ENCODE assay signal across 9 cellular contexts in the genomic region with DNA sequence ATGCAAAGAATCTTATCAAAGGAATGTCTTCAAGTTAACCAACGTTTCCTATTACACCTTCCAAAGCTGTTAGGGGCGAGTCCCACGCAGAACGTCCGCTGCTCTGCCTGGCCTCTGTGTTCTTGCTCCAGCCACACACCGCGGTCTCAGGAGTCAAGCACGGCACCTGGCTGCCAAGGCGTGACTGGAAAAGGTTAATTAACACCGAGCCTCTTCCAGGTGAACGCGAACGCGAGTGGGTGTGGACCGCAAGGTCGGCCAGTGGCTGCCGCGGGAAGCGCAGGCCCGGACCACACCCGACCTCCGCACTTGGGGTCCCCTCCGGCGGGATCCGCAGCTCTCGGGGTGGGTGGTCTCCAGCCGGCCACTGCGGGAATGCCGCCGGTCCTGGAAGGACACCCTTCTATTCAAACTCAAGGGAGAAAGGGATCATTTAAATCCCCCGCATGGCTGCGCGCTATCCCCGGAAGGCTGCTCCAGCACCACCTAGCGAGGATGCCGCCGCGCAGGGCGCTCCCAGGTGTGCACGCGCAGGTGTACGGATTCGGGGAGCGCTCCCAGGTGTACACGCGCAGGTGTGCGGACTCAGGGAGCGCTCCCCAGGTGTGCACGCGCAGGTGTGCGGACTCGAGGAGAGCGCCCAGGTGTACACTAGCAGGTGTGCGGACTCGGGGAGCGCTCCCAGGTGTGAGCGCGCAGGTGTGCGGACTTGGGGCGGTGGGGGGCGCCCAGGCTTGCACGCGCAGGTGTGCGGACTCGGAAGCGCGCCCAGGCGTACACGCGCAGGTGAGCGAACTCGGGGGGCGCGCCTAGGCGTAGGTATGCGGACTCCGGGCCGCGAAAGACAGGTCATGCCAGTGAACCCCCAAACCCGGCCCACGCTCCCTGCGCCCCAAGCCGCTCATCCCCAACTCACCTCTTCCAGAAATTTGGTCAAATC. TPM values are rescaled to one million over a fixed set of nuclear protein-coding genes. Genes with fewer than 3 reads are reported as not detected.
DNase-seq lines count a peak whose midpoint lies in the region; ATAC-seq, FAIRE-seq and TF ChIP-seq lines count a peak whose summit lies in the region.
"Had no signal": no experiment of that assay in that cellular context is flagged by ENCODE, and none has a peak within 500 bp of the region (broad histone marks: within the 10 kb centered on the region; RNA-seq: fewer than 3 reads in every experiment).

No MANE protein-coding gene starts in this region.

- H3K27me3 ChIP-seq in upper lobe of left lung, result no peaks in the 10 kb centered on the region

- no peak for TF ChIP-seq EP300 in upper lobe of left lung (IDR thresholded peaks at IDR 0.05)

- H3K27ac ChIP-seq in caudate nucleus (ENCODE audit: low read depth, low read length), result peak overlapping the region; percentile 30
- peak overlapping the region; percentile 79 to 96 (median 88) for H3K27ac ChIP-seq in upper lobe of left lung

- intact Hi-C loops in lower leg skin (cut with DNase I; ENCODE audit: low total_unique reads), result no loop called here

- no peak for TF ChIP-seq POLR2A in lower leg skin (IDR thresholded peaks at IDR 0.05)
- peak in 1 of 4 donors; percentile 7 for TF ChIP-seq POLR2A in upper lobe of left lung (IDR thresholded peaks at IDR 0.05)

- H3K4me1 ChIP-seq in upper lobe of left lung, result peaks cover 21 to 46% (median 30%) of the 10 kb centered on the region in 4 donors

- no peak for FAIRE-seq in D721Med (lab: Jason Lieb, UNC)

- peaks cover 0 to 2% (median 0%) of the 10 kb centered on the region in 4 donors for H3K36me3 ChIP-seq in upper lobe of left lung

- no peaks in the 10 kb centered on the region for H3K9me3 ChIP-seq in upper lobe of left lung

- H3K4me3 ChIP-seq in lower leg skin (ENCODE audit: low read depth, poor library complexity, severe bottlenecking), result peak overlapping the region; percentile 68
- peak overlapping the region; percentile 67 to 98 (median 85) for H3K4me3 ChIP-seq in upper lobe of left lung

- DNase-seq in activated effector memory CD4-positive, alpha-beta T cell treated with anti-CD3 and anti-CD28 coated beads, Interleukin-2, amount 50 U/mL, for 16 hours, result peak; percentile 64
- no peak for DNase-seq in activated effector memory CD4-positive, alpha-beta T cell treated with Interleukin-2 at 50 U/mL for 16 hours
- DNase-seq in NCI-H748 (lab: John Stamatoyannopoulos, UW; ENCODE audit: unreplicated experiment) (peak; percentile 92), caudate nucleus (lab: John Stamatoyannopoulos, UW) (peak in 8 of 61 donors; percentile 13 to 50 (median 28)), lower leg skin (ENCODE audit: low spot score in 2 of 2) (no peak), upper lobe of left lung (peak; percentile 66 to 90), D721Med (ENCODE audit: insufficient read length, low spot score) (no peak)

- 9 to 15% methylated on average over 52 to 69 of the region's 83 CpGs for WGBS in lower leg skin, 2 donors
- WGBS in upper lobe of left lung, 2 donors, result 5 to 26% methylated on average over 27 to 62 of the region's 83 CpGs

- TF ChIP-seq CTCF in lower leg skin (IDR thresholded peaks at IDR 0.05), result no peak
- peak in 4 of 6 experiments; percentile 15 to 31 (median 24) for TF ChIP-seq CTCF in upper lobe of left lung (IDR thresholded peaks at IDR 0.05)
- no peak for TF ChIP-seq CTCF in D721Med (IDR thresholded peaks at IDR 0.05; ENCODE audit: insufficient read depth, missing control alignments)

- peak; percentile 47 to 64 for ATAC-seq in upper lobe of left lung (ENCODE audit: low FRiP score in 2 of 2)
- no peak for ATAC-seq in GM21737 (IDR thresholded peaks at IDR 0.05; ENCODE audit: unreplicated experiment)

RNA-seq across cellular contexts. Expression of a gene that starts 0.7 kb away (rescaled TPM):
- total RNA-seq in lower leg skin (100 to 1,000 TPM; 106 to 290 (median 173) TPM), upper lobe of left lung (100 to 1,000 TPM; 291 to 729 (median 637) TPM)

RNA-seq across cellular contexts. Expression of a gene that starts 24.5 kb away (rescaled TPM):
- total RNA-seq in lower leg skin, result not detected
- total RNA-seq in upper lobe of left lung, result 1 to 10 TPM in 2 of 6 donors, under 1 TPM in 4; under 0.01 to 1.6 (median 0.22) TPM
- total RNA-seq: dermis microvascular lymphatic vessel endothelial cell had no signal

Comparison
In these comparisons a context has a peak if more than half of its experiments do, and no peak if none do; other contexts are left out.
1. DNase-seq: peak in activated effector memory CD4-positive, alpha-beta T cell treated with anti-CD3 and anti-CD28 coated beads, Interleukin-2, amount 50 U/mL, for 16 hours (single experiment), NCI-H748 (single experiment) and upper lobe of left lung (2 of 2); none in activated effector memory CD4-positive, alpha-beta T cell treated with Interleukin-2 at 50 U/mL for 16 hours (single experiment), lower leg skin (0 of 2) and D721Med (single experiment).
2. CTCF ChIP-seq: peak in upper lobe of left lung (4 of 6); none in lower leg skin (0 of 3) and D721Med (single experiment).